Comparison of ENCODE assay signal across 8 cellular contexts in genomic region chr2:31137211-31138036, GRCh38. TPM values are rescaled to one million over a fixed set of nuclear protein-coding genes. Genes with fewer than 3 reads are reported as not detected.
DNase-seq lines count a peak whose midpoint lies in the region; ATAC-seq and TF ChIP-seq lines count a peak whose summit lies in the region.

No MANE protein-coding gene starts in this region.

- no peak for TF ChIP-seq CTCF in endothelial cell (IDR thresholded peaks at IDR 0.05; ENCODE audit: unreplicated experiment)
- TF ChIP-seq CTCF in natural killer cell (IDR thresholded peaks at IDR 0.05) = no peak

- H3K4me1 Mint-ChIP-seq in endothelial cell (ENCODE audit: unreplicated experiment) (peaks cover 13% of the 10 kb centered on the region), natural killer cell (peaks cover 0 to 5% of the 10 kb centered on the region in 2 donors)

- H3K9me3 Mint-ChIP-seq in endothelial cell (ENCODE audit: unreplicated experiment) (no peaks in the 10 kb centered on the region), natural killer cell (no peaks in the 10 kb centered on the region)

- H3K9ac ChIP-seq in NT2/D1 (ENCODE audit: insufficient read length, low read depth) = peak overlapping the region; percentile 72

- H3K27me3 Mint-ChIP-seq in endothelial cell (ENCODE audit: unreplicated experiment) (peaks cover 8% of the 10 kb centered on the region), natural killer cell (ENCODE audit: low read depth in 2 of 2) (peaks cover 41 to 59% of the 10 kb centered on the region in 2 donors)

- DNase-seq in NCI-H345 (lab: John Stamatoyannopoulos, UW) = peak; percentile 27
- no peak for DNase-seq in NCI-H345 treated with DMSO at 0.1 percent for 48 hours (lab: John Stamatoyannopoulos, UW; ENCODE audit: unreplicated experiment)
- peak; percentile 38 for DNase-seq in NT2/D1 (ENCODE audit: low read depth, low spot score)
- peak; percentile 38 for DNase-seq in endothelial cell (ENCODE audit: low spot score)
- DNase-seq in natural killer cell = no peak
- DNase-seq in NOMO-1 (lab: John Stamatoyannopoulos, UW; ENCODE audit: unreplicated experiment in 2 of 2) = no peak

- H3K27ac Mint-ChIP-seq in endothelial cell (ENCODE audit: unreplicated experiment) (peak overlapping the region; percentile 12), natural killer cell (no peak overlapping the region)

- ATAC-seq in natural killer cell = no peak
- no peak for ATAC-seq in HG03460 (IDR thresholded peaks at IDR 0.05; ENCODE audit: unreplicated experiment)
- no peak for ATAC-seq in GM21825 (IDR thresholded peaks at IDR 0.05; ENCODE audit: unreplicated experiment)

- H3K4me3 Mint-ChIP-seq in endothelial cell (ENCODE audit: unreplicated experiment) (peak overlapping the region; percentile 87), natural killer cell (peak overlapping the region; percentile 69)

- intact Hi-C loops in natural killer cell (cut with micrococcal nuclease) = no loop called here

- H3K9me3 ChIP-seq in NT2/D1 (ENCODE audit: insufficient read depth, low read length) = peaks cover 14% of the 10 kb centered on the region; the same call in 1 of the 2 replicates

- H3K36me3 Mint-ChIP-seq in endothelial cell (ENCODE audit: low read depth, unreplicated experiment) = peaks cover 4% of the 10 kb centered on the region
- H3K36me3 Mint-ChIP-seq in natural killer cell = no peaks in the 10 kb centered on the region

- H3K36me3 ChIP-seq in NT2/D1 (ENCODE audit: insufficient read depth, insufficient read length, low read length) = no peaks in the 10 kb centered on the region

- H3K4me1 ChIP-seq in NT2/D1 (ENCODE audit: insufficient read depth, insufficient read length) = peaks cover 8% of the 10 kb centered on the region

- H3K27me3 ChIP-seq in NT2/D1 (ENCODE audit: insufficient read depth, insufficient read length) = peaks cover 39% of the 10 kb centered on the region

- peak overlapping the region; percentile 57 for H3K4me3 ChIP-seq in NT2/D1 (ENCODE audit: insufficient read length, low read depth)

RNA-seq across cellular contexts. Expression of gene GALNT14, which starts 0.8 kb away (rescaled TPM):
- total RNA-seq in endothelial cell (ENCODE audit: unreplicated experiment) (16.8 TPM), natural killer cell (under 1 TPM in 1 of 3 donors, not detected in 2; 0.68 TPM)

Comparison
In these comparisons a context has a peak if more than half of its experiments do, and no peak if none do; other contexts are left out.
1. DNase-seq: peak in NCI-H345 (single experiment), NT2/D1 (single experiment) and endothelial cell (single experiment); none in NCI-H345 treated with DMSO at 0.1 percent for 48 hours (single experiment), natural killer cell (single experiment) and NOMO-1 (0 of 2).
2. RNA of gene GALNT14, which starts 0.8 kb away (total RNA-seq): 16.8 TPM in endothelial cell (single experiment); 0.68 TPM in natural killer cell; every median in the first group is over 10 times any median in the second.